26 cellular contexts compared by ENCODE assay signal in genomic region chr15:69472046-69472445, GRCh38.
"Had no signal": no experiment of that assay in that cellular context is flagged by ENCODE, and none has a peak within 500 bp of the region (broad histone marks: within the 10 kb centered on the region; RNA-seq: fewer than 3 reads in every experiment).

No MANE protein-coding gene starts in this region.

- H3K27me3 Mint-ChIP-seq: activated CD4-positive, alpha-beta T cell treated with anti-CD3 and anti-CD28 coated beads for 36 hours had no signal

- H3K27me3 ChIP-seq: adrenal gland had no signal

- H3K4me3 Mint-ChIP-seq: activated B cell treated with CpG ODN at 0.5 μM for 24 hours; activated CD4-positive, alpha-beta T cell treated with anti-CD3 and anti-CD28 coated beads for 36 hours; activated CD8-positive, alpha-beta T cell treated with anti-CD3 and anti-CD28 coated beads, Interleukin-2, amount 10 ng/mL, durations not matched to agents 7 days and 5 days; activated naive CD8-positive, alpha-beta T cell treated with anti-CD3 and anti-CD28 coated beads, Interleukin-2, amount 10 ng/mL, durations not matched to agents 7 days and 5 days had no signal

- H3K27ac ChIP-seq: adrenal gland, SJCRH30 had no signal

- H3K4me1 ChIP-seq: adrenal gland had no signal

- H3K36me3 ChIP-seq: adrenal gland, SJCRH30 had no signal

- H3K9me3 ChIP-seq: adrenal gland, SJCRH30 had no signal

- H3K9me3 Mint-ChIP-seq: activated B cell treated with CpG ODN at 0.5 μM for 24 hours; activated naive CD8-positive, alpha-beta T cell treated with anti-CD3 and anti-CD28 coated beads, Interleukin-2, amount 10 ng/mL, durations not matched to agents 7 days and 5 days had no signal

- DNase-seq: activated B cell treated with CpG ODN at 0.5 μM for 24 hours; activated CD4-positive, alpha-beta T cell treated with anti-CD3 and anti-CD28 coated beads for 36 hours; activated CD8-positive, alpha-beta T cell treated with anti-CD3 and anti-CD28 coated beads, Interleukin-2, amount 10 ng/mL, durations not matched to agents 7 days and 5 days; activated naive CD4-positive, alpha-beta T cell treated with anti-CD3 and anti-CD28 coated beads, Interleukin-2, amount 50 U/mL, for 16 hours; activated naive CD8-positive, alpha-beta T cell treated with anti-CD3 and anti-CD28 coated beads, Interleukin-2, amount 10 ng/mL, durations not matched to agents 7 days and 5 days; anterior cingulate cortex; cerebellar nuclear complex; Kasumi-1; KBM-7; NCI-H1048; NCI-H1417; NCI-H1930; NCI-H2171; NCI-H2227 treated with DMSO at 0.1 percent for 48 hours; NCI-H446 treated with DMSO at 0.1 percent for 48 hours; NCI-H524 treated with DMSO at 0.1 percent for 48 hours; NCI-H774; NK-92 treated with Interleukin-12 subunit alpha and Interleukin-12 subunit beta, amount 100 ng/mL, for 24 hours; OCI-M1; Right ventricle myocardium superior; RPMI8226; SJCRH30; SW 1271 had no signal

- H3K4me3 ChIP-seq: adrenal gland, SJCRH30 had no signal

- H3K27ac Mint-ChIP-seq: activated B cell treated with CpG ODN at 0.5 μM for 24 hours; activated CD4-positive, alpha-beta T cell treated with anti-CD3 and anti-CD28 coated beads for 36 hours; activated CD8-positive, alpha-beta T cell treated with anti-CD3 and anti-CD28 coated beads, Interleukin-2, amount 10 ng/mL, durations not matched to agents 7 days and 5 days; activated naive CD8-positive, alpha-beta T cell treated with anti-CD3 and anti-CD28 coated beads, Interleukin-2, amount 10 ng/mL, durations not matched to agents 7 days and 5 days had no signal

- ATAC-seq: activated CD4-positive, alpha-beta T cell treated with anti-CD3 and anti-CD28 coated beads for 36 hours; activated CD8-positive, alpha-beta T cell treated with anti-CD3 and anti-CD28 coated beads, Interleukin-2, amount 10 ng/mL, durations not matched to agents 7 days and 5 days; Panc1; SK-N-SH treated with all-trans-retinoic acid at 6 μM for 48 hours had no signal

- H3K36me3 Mint-ChIP-seq: activated naive CD8-positive, alpha-beta T cell treated with anti-CD3 and anti-CD28 coated beads, Interleukin-2, amount 10 ng/mL, durations not matched to agents 7 days and 5 days had no signal
